9 cellular contexts compared by ENCODE assay signal in genomic region chr14:106691601-106692291, GRCh38.
DNase-seq lines count a peak whose midpoint lies in the region; ATAC-seq and TF ChIP-seq lines count a peak whose summit lies in the region.
"Had no signal": no experiment of that assay in that cellular context is flagged by ENCODE, and none has a peak within 500 bp of the region (broad histone marks: within the 10 kb centered on the region; RNA-seq: fewer than 3 reads in every experiment).

No MANE protein-coding gene starts in this region.

- H3K4me2 ChIP-seq in parathyroid adenoma (ENCODE audit: low read length): no peak overlapping the region

- ATAC-seq in HG02642 (IDR thresholded peaks at IDR 0.05; ENCODE audit: poor library complexity, unreplicated experiment): peak; percentile 83
- peak; percentile 44 to 76 for ATAC-seq in activated naive CD4-positive, alpha-beta T cell treated with anti-CD3 and anti-CD28 coated beads, Interleukin-2, amount 50 U/mL, for 72 hours

- no peak overlapping the region for H3K4me3 ChIP-seq in parathyroid adenoma (ENCODE audit: low read depth, low read length)
- H3K4me3 ChIP-seq: cardiac muscle cell had no signal

- H3K9me3 ChIP-seq in parathyroid adenoma (ENCODE audit: control insufficient read depth, low read length): no peaks in the 10 kb centered on the region

- H3K36me3 Mint-ChIP-seq in activated naive CD4-positive, alpha-beta T cell treated with anti-CD3 and anti-CD28 coated beads, Interleukin-2, amount 50 U/mL, for 72 hours: no peaks in the 10 kb centered on the region

- H3K27ac Mint-ChIP-seq in activated naive CD4-positive, alpha-beta T cell treated with anti-CD3 and anti-CD28 coated beads, Interleukin-2, amount 50 U/mL, for 72 hours: peak overlapping the region in 1 of 2 donors; percentile 43

- H3K27me3 ChIP-seq in parathyroid adenoma (ENCODE audit: control insufficient read depth, insufficient read depth, low read length): no peaks in the 10 kb centered on the region
- H3K27me3 ChIP-seq: cardiac muscle cell had no signal

- no peak overlapping the region for H2AFZ ChIP-seq in parathyroid adenoma

- peak; percentile 18 for TF ChIP-seq CTCF in parathyroid adenoma (IDR thresholded peaks at IDR 0.05)

- H3K4me1 ChIP-seq in parathyroid adenoma: no peaks in the 10 kb centered on the region

- H3K79me2 ChIP-seq in parathyroid adenoma: no peaks in the 10 kb centered on the region

- DNase-seq in DMS 273 (lab: John Stamatoyannopoulos, UW; ENCODE audit: unreplicated experiment): peak; percentile 61
- no peak for DNase-seq in DMS 273 treated with DMSO at 0.1 percent for 48 hours (lab: John Stamatoyannopoulos, UW)
- DNase-seq in RKO (ENCODE audit: low spot score): peak; percentile 3
- DNase-seq in activated naive CD4-positive, alpha-beta T cell treated with anti-CD3 and anti-CD28 coated beads, Interleukin-2, amount 50 U/mL, for 72 hours (ENCODE audit: low spot score in 2 of 2): peak; percentile 68 to 97
- DNase-seq in NCI-H524 treated with DMSO at 0.1 percent for 48 hours (lab: John Stamatoyannopoulos, UW): no peak
- DNase-seq in anterior cingulate cortex (lab: John Stamatoyannopoulos, UW): no peak

- H3K9ac ChIP-seq in parathyroid adenoma: no peak overlapping the region

- no peaks in the 10 kb centered on the region for H3K36me3 ChIP-seq in parathyroid adenoma (ENCODE audit: control insufficient read depth, insufficient read depth, low read length)
- H3K36me3 ChIP-seq: cardiac muscle cell had no signal

- H3K27ac ChIP-seq in parathyroid adenoma: no peak overlapping the region
- H3K27ac ChIP-seq: cardiac muscle cell had no signal

- H3K9me3 Mint-ChIP-seq in activated naive CD4-positive, alpha-beta T cell treated with anti-CD3 and anti-CD28 coated beads, Interleukin-2, amount 50 U/mL, for 72 hours: no peaks in the 10 kb centered on the region

Comparison
In these comparisons a context has a peak if more than half of its experiments do, and no peak if none do; other contexts are left out.
1. DNase-seq: peak in DMS 273 (single experiment), RKO (single experiment) and activated naive CD4-positive, alpha-beta T cell treated with anti-CD3 and anti-CD28 coated beads, Interleukin-2, amount 50 U/mL, for 72 hours (2 of 2); none in DMS 273 treated with DMSO at 0.1 percent for 48 hours (single experiment), NCI-H524 treated with DMSO at 0.1 percent for 48 hours (single experiment) and anterior cingulate cortex (0 of 58).